In the genomic region with DNA sequence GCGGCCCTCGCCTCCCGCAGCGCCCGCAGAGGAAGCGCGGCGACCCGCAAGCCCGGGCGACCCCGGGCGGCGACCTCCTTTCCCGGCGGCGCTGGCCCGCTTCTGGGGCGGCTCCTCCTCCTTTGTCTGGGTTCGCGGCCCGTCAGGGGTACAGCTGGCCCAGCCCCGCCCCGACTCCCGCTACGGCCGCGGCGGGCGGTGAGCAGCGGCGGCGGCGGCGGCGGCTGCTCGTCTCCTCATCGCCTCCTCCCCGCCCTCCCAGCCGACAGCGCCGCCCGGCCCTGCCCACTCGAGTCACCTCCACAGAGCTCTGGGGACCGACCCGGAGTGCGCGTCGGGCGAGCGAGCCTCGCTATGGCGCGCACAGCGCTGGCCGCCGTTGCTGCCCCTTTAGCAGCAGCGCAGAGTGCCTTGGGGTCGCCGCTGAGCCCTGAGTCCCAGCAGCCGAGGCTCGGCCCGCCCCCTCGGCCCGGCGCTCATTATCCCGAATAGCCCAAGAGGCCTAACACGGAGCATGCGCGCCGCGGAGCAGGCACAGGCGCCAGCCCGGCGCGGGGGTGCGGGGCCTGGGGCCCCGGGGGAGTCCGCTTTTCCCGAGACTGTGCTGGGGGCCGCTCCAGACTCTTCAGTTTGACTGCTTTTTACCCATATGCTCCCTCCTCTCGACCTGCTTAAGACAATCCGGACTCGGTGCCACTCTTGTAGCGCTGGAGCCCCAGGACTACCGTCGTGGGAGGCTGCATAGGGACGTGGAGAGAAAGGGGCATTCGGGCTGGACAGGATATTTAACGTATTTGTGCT, we compare ENCODE assay signal across 8 cellular contexts. TPM values are rescaled to one million over a fixed set of nuclear protein-coding genes. Genes with fewer than 3 reads are reported as not detected.
DNase-seq lines count a peak whose midpoint lies in the region; ATAC-seq, FAIRE-seq and TF ChIP-seq lines count a peak whose summit lies in the region.

SOS2 (minus strand) TSS at position 104 of the 801 bp plus-strand sequence. CDS start 295 bp downstream, outside the sequence.

- intact Hi-C loops in heart left ventricle (cut with DNase I), result loop anchor here in 4 of 10 donors (5.0 kb wide), 4 partner anchors 81 to 369 kb away; partner anchors contain the start of genes DMAC2L (in 3 of the 4), L2HGDH (in 3 of the 4) and VCPKMT (in 2 of the 4)
- intact Hi-C loops in upper lobe of right lung (cut with DNase I), result no loop called here

- peak; percentile 87 for FAIRE-seq in GM12891 (lab: Jason Lieb, UNC)

- H3K9me3 ChIP-seq in heart left ventricle (no peaks in the 10 kb centered on the region), upper lobe of right lung (no peaks in the 10 kb centered on the region)

- TF ChIP-seq POLR2A in GM12891 (IDR thresholded peaks at IDR 0.05; ENCODE audit: low read depth, low read length) (peak; percentile 48; the same call in 1 of the 2 replicates), heart left ventricle (IDR thresholded peaks at IDR 0.05) (peak; percentile 42 to 84)

- peak within 1 kb of the TSS; percentile 88 to 95 for H3K27ac Mint-ChIP-seq in T-cell
- H3K27ac Mint-ChIP-seq in progenitor cell of endocrine pancreas, result peak within 1 kb of the TSS; percentile 95

- H3K4me1 Mint-ChIP-seq in T-cell, result peaks cover 36 to 51% (median 40%) of the 10 kb centered on the region in 3 donors
- peaks cover 21% of the 10 kb centered on the region for H3K4me1 Mint-ChIP-seq in progenitor cell of endocrine pancreas (ENCODE audit: low read depth)

- H3K4me3 Mint-ChIP-seq in T-cell (peak within 1 kb of the TSS; percentile 79 to 88 (median 85)), progenitor cell of endocrine pancreas (ENCODE audit: low read depth) (peak within 1 kb of the TSS; percentile 89)

- H3K4me1 ChIP-seq in heart left ventricle, result peaks cover 0 to 53% (median 40%) of the 10 kb centered on the region in 12 donors
- peaks cover 21% of the 10 kb centered on the region for H3K4me1 ChIP-seq in upper lobe of right lung

- H3K4me3 ChIP-seq in heart left ventricle (peak within 1 kb of the TSS; percentile 67 to 95 (median 80)), upper lobe of right lung (peak within 1 kb of the TSS; percentile 78)

- CTCF ChIA-PET in T-cell (lab: Charles Lee), result interaction anchor here (0.5 kb wide), 3 partner anchors 50 to 600 kb away, joined by 4 to 6 read pairs (median 4); no protein-coding TSS in a partner anchor

- no peaks in the 10 kb centered on the region for H3K27me3 Mint-ChIP-seq in T-cell
- H3K27me3 Mint-ChIP-seq in progenitor cell of endocrine pancreas, result no peaks in the 10 kb centered on the region

- no peaks in the 10 kb centered on the region for H3K9me3 Mint-ChIP-seq in T-cell
- peaks cover 5% of the 10 kb centered on the region for H3K9me3 Mint-ChIP-seq in progenitor cell of endocrine pancreas (ENCODE audit: low read depth)

- H3K36me3 ChIP-seq in heart left ventricle (no peaks in the 10 kb centered on the region), upper lobe of right lung (no peaks in the 10 kb centered on the region)

- DNase-seq in GM12891 (ENCODE audit: insufficient read length, low spot score) (peak; percentile 70), NCI-H1105 treated with DMSO at 0.1 percent for 48 hours (lab: John Stamatoyannopoulos, UW) (peak; percentile 88), T-cell (peak; percentile 59 to 85 (median 74)), heart left ventricle (peak; percentile 89 to 94 (median 92)), progenitor cell of endocrine pancreas (ENCODE audit: low spot score, unreplicated experiment) (peak; percentile 86), upper lobe of right lung (peak; percentile 95)

- H3K27me3 ChIP-seq in heart left ventricle (no peaks in the 10 kb centered on the region), upper lobe of right lung (no peaks in the 10 kb centered on the region)

- peaks cover 7% of the 10 kb centered on the region for H3K36me3 Mint-ChIP-seq in T-cell
- H3K36me3 Mint-ChIP-seq in progenitor cell of endocrine pancreas (ENCODE audit: insufficient read depth), result peaks cover 7% of the 10 kb centered on the region

- POLR2A ChIA-PET in T-cell (lab: Charles Lee), result interaction anchor here in 1 of 2 donors (0.6 to 0.7 kb wide), 5 partner anchors 11 to 371 kb away, joined by 3 to 5 read pairs (median 3); no protein-coding TSS in a partner anchor

- peak in 3 of 12 donors; percentile 23 to 37 (median 26) for TF ChIP-seq CTCF in heart left ventricle (IDR thresholded peaks at IDR 0.05)
- no peak for TF ChIP-seq CTCF in progenitor cell of endocrine pancreas (IDR thresholded peaks at IDR 0.05; ENCODE audit: unreplicated experiment)
- no peak for TF ChIP-seq CTCF in upper lobe of right lung (IDR thresholded peaks at IDR 0.05)

- H3K27ac ChIP-seq in adipose tissue (ENCODE audit: low read depth, low read length) (peak within 1 kb of the TSS; percentile 98), heart left ventricle (peak within 1 kb of the TSS; percentile 93 to 99 (median 98)), upper lobe of right lung (peak within 1 kb of the TSS; percentile 96)

- ATAC-seq in HG02678 (IDR thresholded peaks at IDR 0.05; ENCODE audit: unreplicated experiment) (peak; percentile 83), T-cell (replicated peaks in 1 of 4) (peak; percentile 84 to 86 (median 86)), heart left ventricle (peak; percentile 82 to 96 (median 95)), upper lobe of right lung (peak; percentile 98)

- WGBS in adipose tissue, 3 donors, result 0 to 1% (median 0%) methylated on average over 74 to 90 of the region's 90 CpGs
- WGBS in heart left ventricle, 4 donors, result 0 to 1% (median 0%) methylated on average over 40 to 90 of the region's 90 CpGs

TF ChIP-seq in GM12891, 5 proteins besides CTCF, POLR2A, EP300 and RAD21:
- TF ChIP-seq PAX5 (IDR thresholded peaks at IDR 0.05; ENCODE audit: insufficient read depth, low read length, severe bottlenecking) (peak; percentile 6), POLR2AphosphoS5 (IDR thresholded peaks at IDR 0.05; ENCODE audit: low read depth, low read length) (peak; percentile 59; the same call in 1 of the 2 replicates), POU2F2 (IDR thresholded peaks at IDR 0.05; ENCODE audit: low read depth, low read length) (no peak), TAF1 (IDR thresholded peaks at IDR 0.05; ENCODE audit: low read depth, low read length) (no peak), SPI1 (IDR thresholded peaks at IDR 0.05; ENCODE audit: low read depth, low read length) (no peak)

RNA-seq across cellular contexts. Expression of gene SOS2, which starts in this region (rescaled TPM):
- 6.4 TPM for polyA plus RNA-seq in GM12891 (2012; ENCODE audit: low read depth, missing spikeins)
- total RNA-seq in T-cell, result 10 to 100 TPM; 37.1 to 44.6 (median 40.2) TPM
- polyA plus RNA-seq in adipose tissue, result 10 to 100 TPM in 2 of 3 donors, 1 to 10 TPM in 1; 5.7 to 13.4 (median 11.1) TPM
- total RNA-seq in heart left ventricle, result 10 to 100 TPM; 26.4 to 47.3 (median 31.5) TPM
- polyA plus RNA-seq in heart left ventricle, result 10 to 100 TPM in 1 of 2 donors, 1 to 10 TPM in 1; 8.8 to 25.9 TPM
- total RNA-seq in progenitor cell of endocrine pancreas, result 34.2 and 35.7 TPM in 2 replicates
- total RNA-seq in upper lobe of right lung, result 30.3 TPM

Comparison
In these comparisons a context has a peak if more than half of its experiments do, and no peak if none do; other contexts are left out.
1. Peak in every context shown above with its lines: DNase-seq, ATAC-seq, H3K4me3 ChIP-seq and H3K27ac ChIP-seq.